ENCODE assay signal across 8 cellular contexts in the genomic region with DNA sequence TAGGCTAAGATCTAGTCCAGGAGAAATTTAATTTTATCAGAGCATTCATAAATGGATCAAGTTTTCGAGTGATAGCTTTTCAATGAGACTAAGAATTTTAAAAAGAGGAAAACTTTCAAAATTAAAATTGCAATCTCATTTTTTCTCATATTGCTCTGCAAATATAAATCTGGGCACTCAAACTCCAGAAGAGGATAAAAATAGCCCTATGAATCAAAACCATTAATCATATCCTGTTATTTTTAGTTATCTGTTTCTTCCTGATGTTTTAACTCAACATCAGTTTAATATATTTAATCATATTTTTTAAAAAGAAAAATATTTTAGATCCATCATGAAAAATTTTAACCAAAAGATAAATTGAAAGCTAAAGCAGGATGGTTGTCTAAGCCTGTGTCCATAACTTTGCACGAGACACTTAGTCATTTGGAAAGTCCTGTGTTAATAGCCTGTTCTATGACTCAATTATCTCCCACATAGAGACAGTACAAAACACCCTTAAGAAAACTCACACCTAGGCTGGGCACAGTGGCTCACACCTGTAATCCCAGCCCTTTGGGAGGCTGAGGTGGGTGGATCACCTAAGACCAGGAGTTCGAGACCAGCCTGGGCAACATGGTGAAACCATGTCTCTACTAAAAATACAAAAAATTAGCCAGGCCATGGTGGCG. TPM values are rescaled to one million over a fixed set of nuclear protein-coding genes. Genes with fewer than 3 reads are reported as not detected.
A peak's percentile ranks its signal among the peaks of the same experiment; 100 is the strongest.
DNase-seq lines count a peak whose midpoint lies in the region; ATAC-seq lines count a peak whose summit lies in the region.

No MANE protein-coding gene starts in this region.

- no peaks in the 10 kb centered on the region for H3K36me3 ChIP-seq in skeletal muscle satellite cell (ENCODE audit: insufficient read depth, low read length)

- ATAC-seq in GM19023 (IDR thresholded peaks at IDR 0.05; ENCODE audit: unreplicated experiment) (peak; percentile 53), HG02973 (IDR thresholded peaks at IDR 0.05; ENCODE audit: unreplicated experiment) (peak; percentile 91)

- H3K9ac ChIP-seq in skeletal muscle satellite cell (ENCODE audit: low read depth, low read length) = peak overlapping the region; percentile 64

- peak; percentile 40 for DNase-seq in amniotic epithelial cell (ENCODE audit: low read depth)
- no peak for DNase-seq in NCI-H128 (lab: John Stamatoyannopoulos, UW; ENCODE audit: unreplicated experiment)
- DNase-seq in activated CD4-positive, alpha-beta T cell treated with anti-CD3 and anti-CD28 coated beads for 48 hours = no peak
- no peak for DNase-seq in anterior cingulate cortex (lab: John Stamatoyannopoulos, UW)
- DNase-seq in effector CD8-positive, alpha-beta T cell (lab: John Stamatoyannopoulos, UW) = no peak

- H3K9me3 ChIP-seq in skeletal muscle satellite cell (replicated peaks; ENCODE audit: low read length) = no peaks in the 10 kb centered on the region

- peaks cover 16% of the 10 kb centered on the region for H3K4me1 ChIP-seq in skeletal muscle satellite cell (ENCODE audit: control insufficient read depth, insufficient read depth, low read length)

- H3K4me2 ChIP-seq in skeletal muscle satellite cell (ENCODE audit: low read length) = peak overlapping the region; percentile 17

- no peak overlapping the region for H3K4me3 ChIP-seq in skeletal muscle satellite cell (ENCODE audit: low read length)

- no peaks in the 10 kb centered on the region for H3K27me3 ChIP-seq in skeletal muscle satellite cell (ENCODE audit: control insufficient read depth, insufficient read depth, low read length)

RNA-seq across cellular contexts. Expression of a gene that starts 17.1 kb away (rescaled TPM):
- 40.1 and 44.8 TPM in 2 replicates for total RNA-seq in skeletal muscle satellite cell (2012; rRNA removed)
